ENCODE assay signal across 1 cellular context in genomic region chr5:176527246-176528222, GRCh38.
A peak's percentile ranks its signal among the peaks of the same experiment; 100 is the strongest.
TF ChIP-seq lines count a peak whose summit lies in the region.

No MANE protein-coding gene starts in this region.

TF ChIP-seq in HepG2, 621 proteins besides CTCF, POLR2A, EP300 and RAD21:
- TF ChIP-seq RBM22 (optimal IDR thresholded peaks at IDR 0.05; ENCODE audit: low read length) (peak; percentile 74), ZNF12 (CRISPR knock-in tag; IDR thresholded peaks at IDR 0.05) (no peak), AGO2 (optimal IDR thresholded peaks at IDR 0.05; ENCODE audit: low read depth, low read length) (peak; percentile 80), RBFOX2 (IDR thresholded peaks at IDR 0.05; ENCODE audit: low read depth, low read length) (peak; percentile 73), ZNF576 (CRISPR knock-in tag; IDR thresholded peaks at IDR 0.05) (no peak)
